In genomic region chr3:31743690-31744089, GRCh38 we compare ENCODE assay signal across 32 cellular contexts.
DNase-seq lines count a peak whose midpoint lies in the region; ATAC-seq, FAIRE-seq and TF ChIP-seq lines count a peak whose summit lies in the region.
"Had no signal": no experiment of that assay in that cellular context is flagged by ENCODE, and none has a peak within 500 bp of the region (broad histone marks: within the 10 kb centered on the region; RNA-seq: fewer than 3 reads in every experiment).

No MANE protein-coding gene starts in this region.

- POLR2A ChIA-PET in K562 (lab: Yijun Ruan, JAX) = no interaction called here
- POLR2A ChIA-PET in activated CD4-positive, alpha-beta T cell treated with anti-CD3 and anti-CD28 coated beads for 36 hours (lab: Charles Lee) = no interaction called here

- no peak overlapping the region for H3K9ac ChIP-seq in K562 (ENCODE audit: insufficient read depth in 1 of 2, low read depth in 2 of 2, low read length in 2 of 2)
- H3K9ac ChIP-seq: BLaER1 treated with 17β-estradiol and CSF1 and Interleukin-3, amounts not matched to agents 10 nM and 100 nM had no signal

- H3K27me3 Mint-ChIP-seq in activated CD4-positive, alpha-beta T cell treated with anti-CD3 and anti-CD28 coated beads for 36 hours = no peaks in the 10 kb centered on the region

- H3K79me2 ChIP-seq in K562 (ENCODE audit: control insufficient read depth, insufficient read depth, low read length) = no peaks in the 10 kb centered on the region

- CTCF ChIA-PET in K562 (lab: Yijun Ruan, JAX; ENCODE audit: low intra/inter-chr PET ratio) = no interaction called here
- CTCF ChIA-PET in activated CD4-positive, alpha-beta T cell treated with anti-CD3 and anti-CD28 coated beads for 36 hours (lab: Charles Lee) = interaction anchor here (0.6 to 1.5 kb wide), 2 partner anchors 13 to 61 kb away, joined by 3 read pairs; no protein-coding TSS in a partner anchor

- no peak for TF ChIP-seq RAD21 in K562 (CRISPR knock-in tag; conservative IDR thresholded peaks at IDR 0.05 in 1 of 2, IDR thresholded peaks at IDR 0.05 in 1 of 2)

- H3K4me1 Mint-ChIP-seq in activated CD4-positive, alpha-beta T cell treated with anti-CD3 and anti-CD28 coated beads for 36 hours = no peaks in the 10 kb centered on the region
- H3K4me1 Mint-ChIP-seq: activated CD8-positive, alpha-beta memory T cell treated with anti-CD3 and anti-CD28 coated beads, Interleukin-2, amount 10 ng/mL, durations not matched to agents 7 days and 5 days had no signal

- H3K27ac ChIP-seq in K562 (ENCODE audit: extremely low read depth, low read depth, low read length) (no peak overlapping the region), right cardiac atrium (ENCODE audit: low read length) (no peak overlapping the region)
- H3K27ac ChIP-seq: BLaER1 treated with 17β-estradiol and CSF1 and Interleukin-3, amounts not matched to agents 10 nM and 100 nM; coronary artery; esophagus squamous epithelium; gastrocnemius medialis; Peyer's patch; WERI-Rb-1 had no signal

- H2AFZ ChIP-seq in K562 (ENCODE audit: low read depth, low read length) = no peak overlapping the region

- TF ChIP-seq CTCF in LNCaP clone FGC (IDR thresholded peaks at IDR 0.05; ENCODE audit: control insufficient read depth, extremely low read depth, insufficient read depth) = no peak
- TF ChIP-seq CTCF in K562 (IDR thresholded peaks at IDR 0.05 in 2 of 3, conservative IDR thresholded peaks at IDR 0.05 in 1 of 3; ENCODE audit: insufficient read depth in 2 of 3, low read depth in 1 of 3, low read length in 3 of 3) = no peak

- no peaks in the 10 kb centered on the region for H3K4me1 ChIP-seq in K562 (replicated peaks in 1 of 2; ENCODE audit: control insufficient read depth in 2 of 2, insufficient read depth in 2 of 2, low read length in 2 of 2)
- no peaks in the 10 kb centered on the region for H3K4me1 ChIP-seq in right cardiac atrium (ENCODE audit: control insufficient read depth, insufficient read depth, low read length)
- H3K4me1 ChIP-seq: BLaER1 treated with 17β-estradiol and CSF1 and Interleukin-3, amounts not matched to agents 10 nM and 100 nM; gastrocnemius medialis; Peyer's patch had no signal

- no peaks in the 10 kb centered on the region for H3K9me3 Mint-ChIP-seq in activated CD4-positive, alpha-beta T cell treated with anti-CD3 and anti-CD28 coated beads for 36 hours (ENCODE audit: low read depth)
- H3K9me3 Mint-ChIP-seq: activated naive CD4-positive, alpha-beta T cell treated with anti-CD3 and anti-CD28 coated beads for 36 hours; activated T-cell treated with anti-CD3 and anti-CD28 coated beads, Interleukin-2, amount 50 U/mL, for 72 hours; mesothelial cell of epicardium had no signal

- H3K27ac Mint-ChIP-seq in activated CD4-positive, alpha-beta T cell treated with anti-CD3 and anti-CD28 coated beads for 36 hours = no peak overlapping the region
- H3K27ac Mint-ChIP-seq: activated CD8-positive, alpha-beta memory T cell treated with anti-CD3 and anti-CD28 coated beads, Interleukin-2, amount 10 ng/mL, durations not matched to agents 7 days and 5 days; activated naive CD4-positive, alpha-beta T cell treated with anti-CD3 and anti-CD28 coated beads for 36 hours; activated T-cell treated with anti-CD3 and anti-CD28 coated beads, Interleukin-2, amount 50 U/mL, for 72 hours; mesothelial cell of epicardium; naive thymus-derived CD4-positive, alpha-beta T cell had no signal

- 7% methylated on average over 3 of the region's 3 CpGs for WGBS in K562 (ENCODE audit: insufficient coverage, low coverage, missing lambda C conversion rate)
- WGBS in right cardiac atrium = 24% methylated on average over 3 of the region's 3 CpGs

- TF ChIP-seq EP300 in K562 (IDR thresholded peaks at IDR 0.05; ENCODE audit: low read length) = no peak

- H4K20me1 ChIP-seq in K562 (replicated peaks; ENCODE audit: control insufficient read depth, insufficient read depth, low read length) = no peaks in the 10 kb centered on the region
- H4K20me1 ChIP-seq: BLaER1 treated with 17β-estradiol and CSF1 and Interleukin-3, amounts not matched to agents 10 nM and 100 nM had no signal

- no peak overlapping the region for H3K4me3 ChIP-seq in LNCaP clone FGC (ENCODE audit: low read depth, low read length)
- no peak overlapping the region for H3K4me3 ChIP-seq in K562
- H3K4me3 ChIP-seq in right cardiac atrium (ENCODE audit: low read length) = no peak overlapping the region
- H3K4me3 ChIP-seq: BLaER1 treated with 17β-estradiol and CSF1 and Interleukin-3, amounts not matched to agents 10 nM and 100 nM; coronary artery; esophagus squamous epithelium; gastrocnemius medialis; Peyer's patch had no signal

- H3K9me1 ChIP-seq in K562 (ENCODE audit: control insufficient read depth, insufficient read depth, low read length) = no peaks in the 10 kb centered on the region

- H3K36me3 ChIP-seq in K562 (ENCODE audit: control insufficient read depth, insufficient read depth, low read length) = no peaks in the 10 kb centered on the region
- H3K36me3 ChIP-seq: BLaER1 treated with 17β-estradiol and CSF1 and Interleukin-3, amounts not matched to agents 10 nM and 100 nM; gastrocnemius medialis; Peyer's patch; WERI-Rb-1 had no signal

- no peak for FAIRE-seq in K562 (lab: Jason Lieb, UNC)
- FAIRE-seq: H1 had no signal

- no peak overlapping the region for H3K4me2 ChIP-seq in K562 (ENCODE audit: insufficient read depth, low read length)
- H3K4me2 ChIP-seq: BLaER1 treated with 17β-estradiol and CSF1 and Interleukin-3, amounts not matched to agents 10 nM and 100 nM had no signal

- in situ Hi-C loops in K562 (cut with MboI) = no loop called here

- ATAC-seq in K562 (no peak), right cardiac atrium (peak; percentile 77 to 78), HG02981 (IDR thresholded peaks at IDR 0.05; ENCODE audit: unreplicated experiment) (no peak)
- no peak for ATAC-seq in activated CD4-positive, alpha-beta T cell treated with anti-CD3 and anti-CD28 coated beads for 36 hours
- ATAC-seq: activated CD8-positive, alpha-beta memory T cell treated with anti-CD3 and anti-CD28 coated beads, Interleukin-2, amount 10 ng/mL, durations not matched to agents 7 days and 5 days; activated T-cell treated with anti-CD3 and anti-CD28 coated beads, Interleukin-2, amount 50 U/mL, for 72 hours; gastrocnemius medialis; naive thymus-derived CD4-positive, alpha-beta T cell had no signal

- H3K27me3 ChIP-seq in K562 (ENCODE audit: control insufficient read depth in 2 of 2, insufficient read depth in 2 of 2, low read length in 2 of 2) (peaks cover 14 to 18% of the 10 kb centered on the region in 2 experiments; a peak in 4 of 5 replicates), right cardiac atrium (ENCODE audit: control insufficient read depth, insufficient read depth) (no peaks in the 10 kb centered on the region)
- H3K27me3 ChIP-seq: BLaER1 treated with 17β-estradiol and CSF1 and Interleukin-3, amounts not matched to agents 10 nM and 100 nM; esophagus squamous epithelium; gastrocnemius medialis; Peyer's patch had no signal

- BruUV-seq in K562 (replicated peaks; lab: Mats Ljungman, UMichigan) = no TSS peak

- H3K36me3 Mint-ChIP-seq in activated CD4-positive, alpha-beta T cell treated with anti-CD3 and anti-CD28 coated beads for 36 hours (ENCODE audit: low read depth) = no peaks in the 10 kb centered on the region
- H3K36me3 Mint-ChIP-seq: mesothelial cell of epicardium had no signal

- DNase-seq in LNCaP clone FGC (ENCODE audit: low read depth) (peak; percentile 58), NCI-H1105 treated with DMSO at 0.1 percent for 48 hours (lab: John Stamatoyannopoulos, UW) (peak; percentile 45), K562 (ENCODE audit: extremely low read depth in 1 of 4, low spot score in 3 of 4) (no peak), right cardiac atrium (peak in 2 of 3 donors; percentile 27 to 62), COLO668 (lab: John Stamatoyannopoulos, UW; ENCODE audit: unreplicated experiment) (no peak), NCI-H1694 treated with DMSO at 0.1 percent for 48 hours (lab: John Stamatoyannopoulos, UW) (no peak)
- no peak for DNase-seq in activated CD4-positive, alpha-beta T cell treated with anti-CD3 and anti-CD28 coated beads for 36 hours
- DNase-seq: activated CD8-positive, alpha-beta memory T cell treated with anti-CD3 and anti-CD28 coated beads, Interleukin-2, amount 10 ng/mL, durations not matched to agents 7 days and 5 days; activated naive CD4-positive, alpha-beta T cell treated with anti-CD3 and anti-CD28 coated beads for 36 hours; activated T-cell treated with anti-CD3 and anti-CD28 coated beads, Interleukin-2, amount 50 U/mL, for 72 hours; COR-L47; DND-41; esophagus squamous epithelium; gastrocnemius medialis; hypothalamus; naive thymus-derived CD4-positive, alpha-beta T cell; NCI-H1048; NCI-H2081; NCI-H524; occipital lobe; Peyer's patch; retina; stimulated activated CD4-positive, alpha-beta T cell treated with anti-CD3 and anti-CD28 coated beads, Interleukin-2, amount 100 ng/mL, for 24 hours; SW 1271; T-helper 9 cell; trophoblast cell; WERI-Rb-1 had no signal

- no peak overlapping the region for H3K4me3 Mint-ChIP-seq in activated CD4-positive, alpha-beta T cell treated with anti-CD3 and anti-CD28 coated beads for 36 hours
- H3K4me3 Mint-ChIP-seq: activated CD8-positive, alpha-beta memory T cell treated with anti-CD3 and anti-CD28 coated beads, Interleukin-2, amount 10 ng/mL, durations not matched to agents 7 days and 5 days; activated naive CD4-positive, alpha-beta T cell treated with anti-CD3 and anti-CD28 coated beads for 36 hours; activated T-cell treated with anti-CD3 and anti-CD28 coated beads, Interleukin-2, amount 50 U/mL, for 72 hours; mesothelial cell of epicardium; naive thymus-derived CD4-positive, alpha-beta T cell had no signal

- intact Hi-C loops in K562 (cut with micrococcal nuclease) (no loop called here), right cardiac atrium (cut with DNase I) (no loop called here)
- intact Hi-C loops in activated CD4-positive, alpha-beta T cell treated with anti-CD3 and anti-CD28 coated beads for 36 hours (cut with DNase I, micrococcal nuclease) = no loop called here

- H3K9me3 ChIP-seq in K562 (replicated peaks; ENCODE audit: control insufficient read depth, insufficient read depth, low read depth, low read length) = no peaks in the 10 kb centered on the region
- H3K9me3 ChIP-seq in right cardiac atrium (ENCODE audit: control insufficient read depth, low read length) = no peaks in the 10 kb centered on the region
- H3K9me3 ChIP-seq: BLaER1 treated with 17β-estradiol and CSF1 and Interleukin-3, amounts not matched to agents 10 nM and 100 nM; esophagus squamous epithelium; gastrocnemius medialis; Peyer's patch had no signal

- no peak for TF ChIP-seq POLR2A in K562 (conservative IDR thresholded peaks at IDR 0.05)

TF ChIP-seq in K562, 482 proteins besides CTCF, POLR2A, EP300 and RAD21:
- TF ChIP-seq THRAP3 (IDR thresholded peaks at IDR 0.05; ENCODE audit: borderline replicate concordance) = no peak
- TF ChIP-seq RFX1 (IDR thresholded peaks at IDR 0.05) = peak; percentile 23; the same call in 1 of the 2 replicates
TF ChIP-seq in K562: peak in this region for 1.

Comparison
In these comparisons a context has a peak if more than half of its experiments do, and no peak if none do; other contexts are left out.
1. DNase-seq: peak in LNCaP clone FGC (single experiment), NCI-H1105 treated with DMSO at 0.1 percent for 48 hours (single experiment) and right cardiac atrium (2 of 3); none in K562 (0 of 4), COLO668 (single experiment), activated CD4-positive, alpha-beta T cell treated with anti-CD3 and anti-CD28 coated beads for 36 hours (single experiment) and NCI-H1694 treated with DMSO at 0.1 percent for 48 hours (single experiment).
2. ATAC-seq: peak in right cardiac atrium (2 of 2); none in K562 (single experiment), activated CD4-positive, alpha-beta T cell treated with anti-CD3 and anti-CD28 coated beads for 36 hours (single experiment) and HG02981 (single experiment).